In genomic region chr3:45986303-45986982, GRCh38 we compare ENCODE assay signal across 9 cellular contexts. TPM values are rescaled to one million over a fixed set of nuclear protein-coding genes. Genes with fewer than 3 reads are reported as not detected.
DNase-seq lines count a peak whose midpoint lies in the region; ATAC-seq, FAIRE-seq and TF ChIP-seq lines count a peak whose summit lies in the region.
"Had no signal": no experiment of that assay in that cellular context is flagged by ENCODE, and none has a peak within 500 bp of the region (broad histone marks: within the 10 kb centered on the region; RNA-seq: fewer than 3 reads in every experiment).

No MANE protein-coding gene starts in this region.

- H4K20me1 ChIP-seq in PC-3 (ENCODE audit: low read length) (no peaks in the 10 kb centered on the region), osteoblast (ENCODE audit: insufficient read depth, low read length) (peaks cover 10% of the 10 kb centered on the region)

- CTCF ChIA-PET in Caco-2 (lab: Charles Lee), result no interaction called here
- CTCF ChIA-PET in PC-3 (lab: Charles Lee), result interaction anchor here (0.5 to 1.1 kb wide), 2 partner anchors 90 to 94 kb away, joined by 3 to 4 read pairs; no protein-coding TSS in a partner anchor

- DNase-seq in Caco-2 (peak; percentile 46 to 56), PC-3 (peak; percentile 93), epithelial cell of esophagus (ENCODE audit: low read depth) (peak; percentile 77), osteoblast (ENCODE audit: insufficient read length, low spot score, missing footprints) (peak; percentile 93), GM10266 (ENCODE audit: extremely low spot score) (no peak), GM12892 (ENCODE audit: insufficient read length) (no peak), COLO829 (ENCODE audit: low spot score) (no peak)

- no peaks in the 10 kb centered on the region for H3K9me2 ChIP-seq in PC-3 (replicated peaks; ENCODE audit: low read length)

- BruUV-seq in Caco-2 (replicated peaks; lab: Mats Ljungman, UMichigan) (no TSS peak), PC-3 (replicated peaks; lab: Mats Ljungman, UMichigan) (no TSS peak)

- peak overlapping the region; percentile 79 for H3K27ac Mint-ChIP-seq in Caco-2 (ENCODE audit: unreplicated experiment)

- no peaks in the 10 kb centered on the region for H3K9me3 Mint-ChIP-seq in Caco-2 (ENCODE audit: unreplicated experiment)

- TF ChIP-seq POLR2A in GM12892 (IDR thresholded peaks at IDR 0.05; ENCODE audit: low read depth, low read length), result no peak

- H3K79me2 ChIP-seq in PC-3 (ENCODE audit: low read length) (peaks cover 54% of the 10 kb centered on the region), osteoblast (ENCODE audit: insufficient read depth, low read length) (peaks cover 43% of the 10 kb centered on the region)

- FAIRE-seq in GM12892 (lab: Jason Lieb, UNC), result no peak

- no peaks in the 10 kb centered on the region for H3K36me3 Mint-ChIP-seq in Caco-2 (ENCODE audit: insufficient read depth, unreplicated experiment)

- H3K4me1 ChIP-seq in Caco-2 (peaks cover 28% of the 10 kb centered on the region), PC-3 (ENCODE audit: insufficient read depth, low read length) (peaks cover 61% of the 10 kb centered on the region), osteoblast (ENCODE audit: insufficient read depth, low read length) (peaks cover 61% of the 10 kb centered on the region)

- no peak for TF ChIP-seq CTCF in Caco-2 (IDR thresholded peaks at IDR 0.05; ENCODE audit: insufficient read depth in 1 of 2, low read depth in 1 of 2, low read length in 1 of 2, severe bottlenecking in 1 of 2, unreplicated experiment in 1 of 2)
- no peak for TF ChIP-seq CTCF in PC-3 (conservative IDR thresholded peaks at IDR 0.05; ENCODE audit: low read depth, low read length)
- no peak for TF ChIP-seq CTCF in epithelial cell of esophagus (IDR thresholded peaks at IDR 0.05; ENCODE audit: insufficient read depth, low read depth, low read length, missing control alignments)
- TF ChIP-seq CTCF in osteoblast (IDR thresholded peaks at IDR 0.05; ENCODE audit: extremely low read depth, low read depth, low read length), result no peak
- no peak for TF ChIP-seq CTCF in GM10266 (IDR thresholded peaks at IDR 0.05; ENCODE audit: control insufficient read depth, insufficient read depth, low read depth, missing control alignments)

- H3K4me3 ChIP-seq in Caco-2 (ENCODE audit: low read depth, low read length) (no peak overlapping the region), PC-3 (ENCODE audit: low read length) (peak overlapping the region; percentile 5; the same call in 1 of the 2 replicates), epithelial cell of esophagus (ENCODE audit: low read length) (no peak overlapping the region), osteoblast (ENCODE audit: insufficient read depth, low read length) (peak overlapping the region; percentile 15)

- H3K27me3 Mint-ChIP-seq in Caco-2 (ENCODE audit: insufficient read depth, unreplicated experiment), result no peaks in the 10 kb centered on the region

- no peaks in the 10 kb centered on the region for H3K9me3 ChIP-seq in Caco-2
- no peaks in the 10 kb centered on the region for H3K9me3 ChIP-seq in PC-3 (ENCODE audit: low read length)
- no peaks in the 10 kb centered on the region for H3K9me3 ChIP-seq in osteoblast (ENCODE audit: low read depth, low read length)

- H3K9ac ChIP-seq in PC-3 (ENCODE audit: low read length), result peak overlapping the region; percentile 65

- peak; percentile 97 for ATAC-seq in PC-3
- ATAC-seq in GM21576 (IDR thresholded peaks at IDR 0.05; ENCODE audit: unreplicated experiment), result no peak

- intact Hi-C loops in Caco-2 (cut with micrococcal nuclease; ENCODE audit: unreplicated experiment), result no loop called here
- intact Hi-C loops in PC-3 (cut with micrococcal nuclease), result loop anchor here (1.0 to 5.0 kb wide), 5 partner anchors 9 to 90 kb away; partner anchors contain the start of gene FYCO1

- no peaks in the 10 kb centered on the region for H3F3A ChIP-seq in PC-3 (ENCODE audit: low read length, unreplicated experiment)

- peak overlapping the region; percentile 61 for H3K4me2 ChIP-seq in PC-3 (ENCODE audit: low read length)
- H3K4me2 ChIP-seq in osteoblast (ENCODE audit: insufficient read depth, low read length), result peak overlapping the region; percentile 35

- H3K27me3 ChIP-seq in Caco-2 (replicated peaks; ENCODE audit: control insufficient read depth, insufficient read depth, low read length), result no peaks in the 10 kb centered on the region
- H3K27me3 ChIP-seq in PC-3 (ENCODE audit: low read length), result no peaks in the 10 kb centered on the region
- H3K27me3 ChIP-seq in osteoblast (ENCODE audit: insufficient read depth, low read length), result no peaks in the 10 kb centered on the region

- POLR2A ChIA-PET in Caco-2 (lab: Charles Lee), result no interaction called here
- POLR2A ChIA-PET in PC-3 (lab: Charles Lee; ENCODE audit: unreplicated experiment), result no interaction called here

- H3K4me3 Mint-ChIP-seq in Caco-2 (ENCODE audit: unreplicated experiment), result peak overlapping the region; percentile 10

- H3K36me3 ChIP-seq in Caco-2 (ENCODE audit: control insufficient read depth, insufficient read depth, low read length), result no peaks in the 10 kb centered on the region
- peaks cover 20% of the 10 kb centered on the region for H3K36me3 ChIP-seq in PC-3 (ENCODE audit: low read depth, low read length)
- H3K36me3 ChIP-seq in osteoblast (ENCODE audit: insufficient read depth, low read length), result peaks cover 16% of the 10 kb centered on the region

- H2AFZ ChIP-seq in PC-3 (ENCODE audit: low read length), result peak overlapping the region; percentile 60
- H2AFZ ChIP-seq in osteoblast (ENCODE audit: low read length), result peak overlapping the region; percentile 64

- H3K4me1 Mint-ChIP-seq in Caco-2 (ENCODE audit: low read depth, unreplicated experiment), result peaks cover 27% of the 10 kb centered on the region

- H3K27ac ChIP-seq in PC-3 (ENCODE audit: low read length), result peak overlapping the region; percentile 90
- H3K27ac ChIP-seq in osteoblast (ENCODE audit: low read depth, low read length), result peak overlapping the region; percentile 90

RNA-seq across cellular contexts. Expression of gene FYCO1, which starts 9.2 kb away (rescaled TPM):
- total RNA-seq in Caco-2 (2022) (10.8 and 10.9 TPM in 2 replicates), PC-3 (2014; rRNA removed) (15.4 and 16.9 TPM in 2 replicates), osteoblast (22.7 and 25.0 TPM in 2 replicates)
- 4.5 TPM for polyA plus RNA-seq in GM12892 (2012; ENCODE audit: missing spikeins)

RNA-seq across cellular contexts. Expression of gene XCR1, which starts 40.8 kb away (rescaled TPM):
- total RNA-seq in Caco-2 (2022) (not detected in 2 replicates), PC-3 (2014; rRNA removed) (not detected in 2 replicates), osteoblast (not detected in 2 replicates)
- polyA plus RNA-seq in GM12892 (2012; ENCODE audit: missing spikeins), result 0.04 TPM
- total RNA-seq: dermis microvascular lymphatic vessel endothelial cell had no signal

RNA-seq across cellular contexts. Expression of gene CXCR6, which starts 43.2 kb away (rescaled TPM):
- total RNA-seq in Caco-2 (2022) (not detected in 2 replicates), PC-3 (2014; rRNA removed) (not detected in 2 replicates), osteoblast (not detected in 2 replicates)
- polyA plus RNA-seq in GM12892 (2012; ENCODE audit: missing spikeins), result 0.23 TPM
- total RNA-seq: dermis microvascular lymphatic vessel endothelial cell had no signal

Comparison
In these comparisons a context has a peak if more than half of its experiments do, and no peak if none do; other contexts are left out.
1. DNase-seq: peak in Caco-2 (2 of 2), PC-3 (single experiment), epithelial cell of esophagus (single experiment) and osteoblast (single experiment); none in GM10266 (single experiment), GM12892 (single experiment) and COLO829 (single experiment).
2. H3K4me3 ChIP-seq: peak in PC-3 (single experiment) and osteoblast (single experiment); none in Caco-2 (single experiment) and epithelial cell of esophagus (single experiment).